ENCODE assay signal across 26 cellular contexts in the genomic region with DNA sequence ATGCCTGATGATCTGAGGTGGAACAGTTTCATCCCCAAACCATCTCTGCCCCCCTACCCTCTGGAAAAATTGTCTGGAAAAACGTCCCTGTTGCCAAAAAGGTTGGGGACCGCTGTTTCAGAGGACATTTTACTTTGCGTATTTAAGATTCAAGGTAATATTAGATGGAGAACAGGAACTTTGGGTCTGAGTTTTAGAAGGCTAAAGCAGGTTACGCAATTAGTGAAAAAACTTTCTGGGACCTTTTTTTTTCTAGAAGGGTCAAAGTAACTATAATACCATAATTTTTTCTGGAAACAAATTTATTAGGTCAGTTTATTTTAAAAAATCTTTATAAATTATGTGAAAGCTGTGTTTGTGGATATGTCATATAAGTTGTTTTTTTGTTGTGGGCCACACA.
"Had no signal": no experiment of that assay in that cellular context is flagged by ENCODE, and none has a peak within 500 bp of the region (broad histone marks: within the 10 kb centered on the region; RNA-seq: fewer than 3 reads in every experiment).

No MANE protein-coding gene starts in this region.

- H2AFZ ChIP-seq: hepatocyte, neural progenitor cell had no signal

- H3K27me3 ChIP-seq: hepatocyte, neutrophil, ovary, right atrium auricular region, stomach, testis, thyroid gland, upper lobe of right lung had no signal

- H3K27ac ChIP-seq: hepatocyte, left ventricle myocardium inferior, neural progenitor cell, neutrophil, ovary, right atrium auricular region, skin epidermis, stomach, testis, thyroid gland, transverse colon, upper lobe of right lung had no signal

- H3K9ac ChIP-seq: neural progenitor cell had no signal

- DNase-seq: islet precursor cell; left ventricle myocardium inferior; mesendoderm; naive B cell; natural killer cell; nephron progenitor cell; occipital lobe; ovary; stimulated activated CD4-positive, alpha-beta T cell treated with anti-CD3 and anti-CD28 coated beads, Interleukin-12 subunit alpha, Interleukin-12 subunit beta, amount 100 ng/mL, for 4 hours; stimulated activated CD4-positive, alpha-beta T cell treated with anti-CD3 and anti-CD28 coated beads, Interleukin-15, amount 100 ng/mL, for 24 hours; stimulated activated CD4-positive, alpha-beta T cell treated with anti-CD3 and anti-CD28 coated beads, Interleukin-2, amount 100 ng/mL, for 24 hours; stimulated activated CD4-positive, alpha-beta T cell treated with anti-CD3 and anti-CD28 coated beads, Interleukin-4, amount 100 ng/mL, for 1 hour; stimulated activated naive B cell treated with anti-CD40 and anti-IgM and Interleukin-4, amounts not matched to agents 10 μg/mL and 1 μg/mL and 100 μg/mL, for 72 hours; stimulated activated naive CD8-positive, alpha-beta T cell treated with anti-CD3 and anti-CD28 coated beads, Interleukin-15, Interleukin-2, amounts not matched to agents 100 U/mL and 50 U/mL, for 24 hours; stomach; testis; thyroid gland; transverse colon; upper lobe of right lung had no signal

- H3K4me3 ChIP-seq: hepatocyte, left ventricle myocardium inferior, lung, neural progenitor cell, ovary, right atrium auricular region, skin epidermis, stomach, testis, thyroid gland, transverse colon, upper lobe of right lung had no signal

- ATAC-seq: natural killer cell; sciatic nerve; stimulated activated naive B cell treated with anti-CD40 and anti-IgM and Interleukin-4, amounts not matched to agents 10 μg/mL and 1 μg/mL and 100 μg/mL, for 72 hours; stimulated activated naive CD8-positive, alpha-beta T cell treated with anti-CD3 and anti-CD28 coated beads, Interleukin-15, Interleukin-2, amounts not matched to agents 100 U/mL and 50 U/mL, for 24 hours; upper lobe of right lung had no signal

- H3K4me2 ChIP-seq: hepatocyte, neural progenitor cell had no signal

- H3K9me3 ChIP-seq: neutrophil, ovary, right atrium auricular region, testis, thyroid gland, transverse colon, upper lobe of right lung had no signal

- H3K36me3 ChIP-seq: left ventricle myocardium inferior, neural progenitor cell, neutrophil, ovary, right atrium auricular region, stomach, thyroid gland, transverse colon, upper lobe of right lung had no signal
